ENCODE assay signal across 12 cellular contexts in the genomic region with DNA sequence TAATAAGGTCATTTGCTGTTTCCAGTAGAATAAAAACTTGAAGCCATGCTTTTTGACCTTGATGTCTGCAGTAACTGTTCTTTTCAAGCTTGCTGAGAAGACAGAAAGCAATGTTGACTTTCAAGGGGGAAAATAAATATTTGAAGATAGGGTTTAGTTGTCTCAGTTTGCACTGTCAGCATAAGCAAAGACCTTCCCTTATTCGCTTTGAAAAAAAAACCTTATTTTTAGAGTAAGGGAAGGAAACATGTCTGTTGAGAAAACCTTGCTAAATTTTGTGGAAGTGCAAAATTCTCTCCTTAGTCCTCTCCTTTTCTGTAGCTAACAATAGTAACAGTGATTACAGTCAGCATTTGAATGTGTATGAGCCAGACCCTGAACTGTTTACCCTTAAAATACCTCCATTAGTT. TPM values are rescaled to one million over a fixed set of nuclear protein-coding genes. Genes with fewer than 3 reads are reported as not detected.
DNase-seq lines count a peak whose midpoint lies in the region; ATAC-seq and TF ChIP-seq lines count a peak whose summit lies in the region.
"Had no signal": no experiment of that assay in that cellular context is flagged by ENCODE, and none has a peak within 500 bp of the region (broad histone marks: within the 10 kb centered on the region; RNA-seq: fewer than 3 reads in every experiment).

No MANE protein-coding gene starts in this region.

- H3K27me3 ChIP-seq in heart right ventricle (no peaks in the 10 kb centered on the region), iPS-20b (ENCODE audit: insufficient read depth, low read length) (no peaks in the 10 kb centered on the region), tibial nerve (no peaks in the 10 kb centered on the region)
- H3K27me3 ChIP-seq: brain microvascular endothelial cell had no signal

- H3K9ac ChIP-seq in iPS-20b (ENCODE audit: low read depth, low read length), result peak overlapping the region; percentile 2; the same call in 1 of the 2 replicates

- H3K4me3 ChIP-seq in heart right ventricle, result no peak overlapping the region
- H3K4me3 ChIP-seq in iPS-20b (ENCODE audit: low read length), result peak overlapping the region; percentile 41; the same call in 1 of the 2 replicates
- H3K4me3 ChIP-seq in tibial nerve, result no peak overlapping the region
- H3K4me3 ChIP-seq: skin epidermis had no signal

- peak overlapping the region in 6 of 10 donors; percentile 5 to 42 (median 19) for H3K27ac ChIP-seq in heart right ventricle
- no peak overlapping the region for H3K27ac ChIP-seq in iPS-20b (ENCODE audit: low read length)
- peak overlapping the region in 1 of 4 donors; percentile 11 for H3K27ac ChIP-seq in tibial nerve
- H3K27ac ChIP-seq: brain microvascular endothelial cell had no signal

- TF ChIP-seq POLR2A in tibial nerve (IDR thresholded peaks at IDR 0.05), result no peak

- no peaks in the 10 kb centered on the region for H3K36me3 ChIP-seq in heart right ventricle
- H3K36me3 ChIP-seq in iPS-20b (ENCODE audit: insufficient read depth, low read depth, low read length), result no peaks in the 10 kb centered on the region
- H3K36me3 ChIP-seq in tibial nerve, result no peaks in the 10 kb centered on the region
- H3K36me3 ChIP-seq: brain microvascular endothelial cell had no signal

- TF ChIP-seq CTCF in heart right ventricle (IDR thresholded peaks at IDR 0.05) (no peak), tibial nerve (IDR thresholded peaks at IDR 0.05) (no peak)

- DNase-seq in heart right ventricle (no peak), left ventricle myocardium superior (no peak), SKM-1 (lab: John Stamatoyannopoulos, UW; ENCODE audit: unreplicated experiment) (peak; percentile 39), DMS153 (lab: John Stamatoyannopoulos, UW) (no peak), T-helper 9 cell (no peak), tibial nerve (ENCODE audit: low spot score in 2 of 2) (no peak)
- DNase-seq: brain microvascular endothelial cell, NCI-H1092, NCI-H2227 treated with DMSO at 0.1 percent for 48 hours had no signal

- ATAC-seq in heart right ventricle (no peak), left ventricle myocardium superior (no peak), GM21528 (IDR thresholded peaks at IDR 0.05; ENCODE audit: low FRiP score, unreplicated experiment) (no peak)

- 67 to 70% methylated on average over 1 of the region's 1 CpG for WGBS in heart right ventricle, 2 donors
- 12 to 33% methylated on average over 1 of the region's 1 CpG for WGBS in tibial nerve, 2 donors

- no peak for TF ChIP-seq EP300 in tibial nerve (IDR thresholded peaks at IDR 0.05)

- intact Hi-C loops in heart right ventricle (cut with DNase I) (loop anchor here in 1 of 10 donors (5.0 kb wide), 1 partner anchor 33 kb away; no protein-coding TSS in a partner anchor), left ventricle myocardium superior (cut with micrococcal nuclease) (no loop called here)

- H3K9me3 ChIP-seq in heart right ventricle (no peaks in the 10 kb centered on the region), iPS-20b (ENCODE audit: insufficient read depth, low read depth, low read length) (no peaks in the 10 kb centered on the region), tibial nerve (no peaks in the 10 kb centered on the region)

- H3K4me1 ChIP-seq in heart right ventricle (peaks cover 21 to 96% (median 88%) of the 10 kb centered on the region in 9 donors), iPS-20b (ENCODE audit: insufficient read depth, low read length) (peaks cover 43% of the 10 kb centered on the region), tibial nerve (peaks cover 0 to 78% (median 46%) of the 10 kb centered on the region in 4 donors)

RNA-seq across cellular contexts. Expression of a gene that starts 43.1 kb away (rescaled TPM):
- total RNA-seq in heart right ventricle (100 to 1,000 TPM in 5 of 10 donors, 10 to 100 TPM in 5; 74.5 to 116 (median 96.0) TPM), left ventricle myocardium superior (99.5 TPM), tibial nerve (10 to 100 TPM; 78.0 to 85.7 (median 84.4) TPM)
- polyA plus RNA-seq in heart right ventricle, result 10 to 100 TPM; 44.3 to 46.2 TPM
